ENCODE assay signal across 1 cellular context in genomic region chr9:93057024-93057702, GRCh38.
TF ChIP-seq lines count a peak whose summit lies in the region.

No MANE protein-coding gene starts in this region.

TF ChIP-seq in HepG2, 621 proteins besides CTCF, POLR2A, EP300 and RAD21:
- TF ChIP-seq ZFX (CRISPR knock-in tag; IDR thresholded peaks at IDR 0.05; ENCODE audit: low read depth), result 0 out of 2 replicates have a peak, but pooled peaks have one; percentile 1
- TF ChIP-seq ATF7-NPFF (CRISPR knock-in tag; IDR thresholded peaks at IDR 0.05; ENCODE audit: low read depth), result no peak
- no peak for TF ChIP-seq CREM (IDR thresholded peaks at IDR 0.05)
- no peak for TF ChIP-seq CREM (CRISPR knock-in tag; IDR thresholded peaks at IDR 0.05)
